Comparison of ENCODE assay signal across 8 cellular contexts in genomic region chr2:196925768-196926561, GRCh38. TPM values are rescaled to one million over a fixed set of nuclear protein-coding genes. Genes with fewer than 3 reads are reported as not detected.
DNase-seq lines count a peak whose midpoint lies in the region; ATAC-seq, FAIRE-seq and TF ChIP-seq lines count a peak whose summit lies in the region.

No MANE protein-coding gene starts in this region.

- POLR2A ChIA-PET in A549 (lab: Yijun Ruan, JAX) = interaction anchor here (1.6 kb wide), 1 partner anchor 62 kb away, joined by 4 read pairs; no protein-coding TSS in a partner anchor

- TF ChIP-seq EP300 in A549 (IDR thresholded peaks at IDR 0.05) = no peak

- TF ChIP-seq RAD21 in A549 (conservative IDR thresholded peaks at IDR 0.05 in 1 of 2, IDR thresholded peaks at IDR 0.05 in 1 of 2) = no peak

- TF ChIP-seq POLR2A in A549 (IDR thresholded peaks at IDR 0.05; ENCODE audit: low read length) = no peak

- peak overlapping the region; percentile 97 for H3K4me3 ChIP-seq in A549
- peak overlapping the region; percentile 76 to 78 for H3K4me3 ChIP-seq in esophagus (ENCODE audit: low read depth in 1 of 2, low read length in 2 of 2)
- peak overlapping the region; percentile 85 to 96 for H3K4me3 ChIP-seq in muscle layer of duodenum (ENCODE audit: low read depth in 1 of 2, low read length in 2 of 2)
- H3K4me3 ChIP-seq in thoracic aorta = peak overlapping the region; percentile 71

- in situ Hi-C loops in GM13976 (cut with MboI; ENCODE audit: low sequenced_read_pairs, unreplicated experiment) = no loop called here

- peak; percentile 63 to 75 for ATAC-seq in A549
- ATAC-seq in HG02870 (IDR thresholded peaks at IDR 0.05; ENCODE audit: unreplicated experiment) = peak; percentile 28
- peak; percentile 47 for ATAC-seq in thoracic aorta (ENCODE audit: insufficient number of reproducible peaks, low FRiP score, low read depth)

- H3K36me3 ChIP-seq in esophagus (ENCODE audit: control insufficient read depth in 2 of 2, insufficient read depth in 2 of 2, low read length in 1 of 2) (no peaks in the 10 kb centered on the region), muscle layer of duodenum (ENCODE audit: control insufficient read depth in 1 of 2, insufficient read depth in 2 of 2, low read length in 2 of 2) (no peaks in the 10 kb centered on the region), thoracic aorta (no peaks in the 10 kb centered on the region)

- CTCF ChIA-PET in A549 (lab: Yijun Ruan, JAX) = interaction anchor here (1.5 kb wide), 1 partner anchor 452 kb away, joined by 4 read pairs; no protein-coding TSS in a partner anchor

- TF ChIP-seq CTCF in A549 (IDR thresholded peaks at IDR 0.05) = no peak
- no peak for TF ChIP-seq CTCF in GM13976 (IDR thresholded peaks at IDR 0.05; ENCODE audit: borderline replicate concordance, control extremely low read depth, extremely low read depth, insufficient read depth, missing control alignments)
- TF ChIP-seq CTCF in thoracic aorta (IDR thresholded peaks at IDR 0.05) = no peak

- peak; percentile 27 to 28 for DNase-seq in A549 (ENCODE audit: low read depth in 1 of 2, low spot score in 1 of 2)
- peak; percentile 38 for DNase-seq in GM13976 (ENCODE audit: low spot score)
- peak; percentile 48 for DNase-seq in NCI-H2029 treated with DMSO at 0.1 percent for 48 hours (lab: John Stamatoyannopoulos, UW)
- DNase-seq in activated CD8-positive, alpha-beta memory T cell treated with anti-CD3 and anti-CD28 coated beads, Interleukin-2, amount 50 U/mL, for 4 hours = peak; percentile 24
- DNase-seq in thoracic aorta (ENCODE audit: low spot score) = no peak

- H3K27ac ChIP-seq in A549 = peak overlapping the region; percentile 91 to 98
- H3K27ac ChIP-seq in esophagus (ENCODE audit: low read depth in 2 of 2, low read length in 1 of 2) = peak overlapping the region; percentile 81 to 89
- H3K27ac ChIP-seq in muscle layer of duodenum (ENCODE audit: low read length) = peak overlapping the region; percentile 72
- H3K27ac ChIP-seq in thoracic aorta = peak overlapping the region; percentile 79 to 87

- H3K9me3 ChIP-seq in A549 (no peaks in the 10 kb centered on the region), esophagus (ENCODE audit: control insufficient read depth in 2 of 2, insufficient read depth in 1 of 2, low read depth in 1 of 2, low read length in 1 of 2) (no peaks in the 10 kb centered on the region), muscle layer of duodenum (ENCODE audit: control insufficient read depth in 1 of 2, low read length in 2 of 2) (no peaks in the 10 kb centered on the region), thoracic aorta (no peaks in the 10 kb centered on the region)

- no peak for FAIRE-seq in A549 (lab: Jason Lieb, UNC)

- H3K27me3 ChIP-seq in esophagus (ENCODE audit: control insufficient read depth in 1 of 2, insufficient read depth in 2 of 2, low read length in 2 of 2) (no peaks in the 10 kb centered on the region), muscle layer of duodenum (ENCODE audit: low read depth, low read length) (no peaks in the 10 kb centered on the region), thoracic aorta (replicated peaks; ENCODE audit: insufficient read depth) (no peaks in the 10 kb centered on the region)

- WGBS in A549 (ENCODE audit: missing lambda C conversion rate) = 1% methylated on average over 37 of the region's 37 CpGs
- WGBS in esophagus, 2 donors = 0 to 1% methylated on average over 37 of the region's 37 CpGs

- H3K4me2 ChIP-seq in A549 = peak overlapping the region; percentile 88

- H3K4me1 ChIP-seq in A549 (peaks cover 21% of the 10 kb centered on the region), esophagus (ENCODE audit: control insufficient read depth in 2 of 2, insufficient read depth in 2 of 2, low read length in 1 of 2) (no peaks in the 10 kb centered on the region), muscle layer of duodenum (ENCODE audit: control insufficient read depth in 1 of 2, insufficient read depth in 2 of 2, low read length in 2 of 2) (peaks cover 0 to 13% of the 10 kb centered on the region in 2 donors), thoracic aorta (ENCODE audit: control insufficient read depth in 1 of 2, low read depth in 2 of 2) (peaks cover 7 to 27% of the 10 kb centered on the region in 2 donors)

TF ChIP-seq in A549, 52 proteins besides CTCF, POLR2A, EP300 and RAD21:
- 0 out of 2 replicates have a peak, but pooled peaks have one; percentile 27 for TF ChIP-seq KDM5A (IDR thresholded peaks at IDR 0.05)
- 0 out of 5 replicates have a peak, but pooled peaks of 1 of the 2 experiments have one; percentile 9 for TF ChIP-seq JUN (IDR thresholded peaks at IDR 0.05)
- TF ChIP-seq CHD4 (IDR thresholded peaks at IDR 0.05; ENCODE audit: borderline replicate concordance) = no peak

RNA-seq across cellular contexts. Expression of gene PGAP1, which starts 0.5 kb away (rescaled TPM):
- polyA plus RNA-seq in A549 (2011; rRNA removed) (7.6 and 9.3 TPM in 2 replicates), A549 (2017; fragmentation: RNase III; extraction: RNeasy Plus Mini Kit Qiagen cat#74134 plus additional on column Dnase treatment) (3.3 to 4.1 TPM (median 3.5 TPM) in 3 replicates), esophagus (1 to 10 TPM; 1.7 to 2.2 TPM)
- polyA plus RNA-seq in A549 (2012; cell fraction: cytosol; rRNA removed) = 0.91 and 1.1 TPM in 2 replicates
- polyA plus RNA-seq in A549 (2012; cell fraction: nucleus; rRNA removed) = 2.0 and 3.8 TPM in 2 replicates
- 5.6 and 5.7 TPM in 2 replicates for polyA minus RNA-seq in A549 (2011; rRNA and poly(A)+ RNA removed)
- total RNA-seq in thoracic aorta = 10 to 100 TPM; 15.3 to 38.2 TPM
